ENCODE assay signal across 11 cellular contexts in genomic region chr4:26723216-26723615, GRCh38.
DNase-seq lines count a peak whose midpoint lies in the region; ATAC-seq and FAIRE-seq lines count a peak whose summit lies in the region.
"Had no signal": no experiment of that assay in that cellular context is flagged by ENCODE, and none has a peak within 500 bp of the region (broad histone marks: within the 10 kb centered on the region; RNA-seq: fewer than 3 reads in every experiment).

No MANE protein-coding gene starts in this region.

- H3K4me1 Mint-ChIP-seq in activated naive CD8-positive, alpha-beta T cell treated with anti-CD3 and anti-CD28 coated beads for 36 hours, result peaks cover 13% of the 10 kb centered on the region
- H3K4me1 Mint-ChIP-seq: nephron progenitor cell had no signal

- H3K27ac Mint-ChIP-seq in activated naive CD8-positive, alpha-beta T cell treated with anti-CD3 and anti-CD28 coated beads for 36 hours, result no peak overlapping the region
- H3K27ac Mint-ChIP-seq: nephron progenitor cell had no signal

- peak; percentile 8 for DNase-seq in activated naive CD8-positive, alpha-beta T cell treated with anti-CD3 and anti-CD28 coated beads for 36 hours
- DNase-seq in SK-N-DZ (ENCODE audit: low spot score) (no peak), HT-29 (ENCODE audit: low spot score) (no peak), small intestine (no peak)
- DNase-seq in stimulated activated CD4-positive, alpha-beta T cell treated with anti-CD3 and anti-CD28 coated beads, Interleukin-4, amount 100 ng/mL, for 4 hours, result no peak
- DNase-seq: activated T-cell treated with anti-CD3 and anti-CD28 coated beads, Interleukin-2, amount 50 U/mL, for 48 hours; dorsolateral prefrontal cortex; nephron progenitor cell had no signal

- H3K27ac ChIP-seq in small intestine (ENCODE audit: low read depth in 1 of 2, low read length in 1 of 2), result no peak overlapping the region
- H3K27ac ChIP-seq: dorsolateral prefrontal cortex had no signal

- H3K4me1 ChIP-seq in small intestine (ENCODE audit: control insufficient read depth in 2 of 2, insufficient read depth in 1 of 2, low read depth in 1 of 2, low read length in 1 of 2), result no peaks in the 10 kb centered on the region

- FAIRE-seq in small intestine (lab: Jason Lieb, UNC), result no peak

- peaks cover 7% of the 10 kb centered on the region for H3K36me3 Mint-ChIP-seq in activated naive CD8-positive, alpha-beta T cell treated with anti-CD3 and anti-CD28 coated beads for 36 hours

- H3K36me3 ChIP-seq in small intestine (ENCODE audit: control insufficient read depth in 2 of 2, insufficient read depth in 2 of 2, low read length in 2 of 2), result peaks cover 0 to 4% of the 10 kb centered on the region in 2 donors

- ATAC-seq in GM18511 (IDR thresholded peaks at IDR 0.05; ENCODE audit: unreplicated experiment) (peak; percentile 99), GM21367 (IDR thresholded peaks at IDR 0.05; ENCODE audit: unreplicated experiment) (peak; percentile 91), HG03066 (IDR thresholded peaks at IDR 0.05; ENCODE audit: low read depth, unreplicated experiment) (peak; percentile 97)

- H3K27me3 Mint-ChIP-seq in activated naive CD8-positive, alpha-beta T cell treated with anti-CD3 and anti-CD28 coated beads for 36 hours, result no peaks in the 10 kb centered on the region

- H3K4me3 Mint-ChIP-seq in activated naive CD8-positive, alpha-beta T cell treated with anti-CD3 and anti-CD28 coated beads for 36 hours, result no peak overlapping the region
- H3K4me3 Mint-ChIP-seq: nephron progenitor cell had no signal

- H3K4me3 ChIP-seq in small intestine (ENCODE audit: low read depth in 1 of 2, low read length in 2 of 2), result no peak overlapping the region
- H3K4me3 ChIP-seq: dorsolateral prefrontal cortex had no signal

- WGBS in small intestine, 3 donors, result 93 to 97% (median 94%) methylated on average over 1 of the region's 1 CpG

- no peaks in the 10 kb centered on the region for H3K27me3 ChIP-seq in small intestine (ENCODE audit: control insufficient read depth in 2 of 2, insufficient read depth in 2 of 2, low read length in 2 of 2)
- H3K27me3 ChIP-seq: dorsolateral prefrontal cortex had no signal

- no peaks in the 10 kb centered on the region for H3K9me3 ChIP-seq in small intestine (ENCODE audit: control insufficient read depth, low read depth)

- no peaks in the 10 kb centered on the region for H3K9me3 Mint-ChIP-seq in activated naive CD8-positive, alpha-beta T cell treated with anti-CD3 and anti-CD28 coated beads for 36 hours
- H3K9me3 Mint-ChIP-seq: nephron progenitor cell had no signal
